Comparison of ENCODE assay signal across 8 cellular contexts in genomic region chr1:214280386-214281029, GRCh38. TPM values are rescaled to one million over a fixed set of nuclear protein-coding genes. Genes with fewer than 3 reads are reported as not detected.
DNase-seq lines count a peak whose midpoint lies in the region; ATAC-seq and TF ChIP-seq lines count a peak whose summit lies in the region.

No MANE protein-coding gene starts in this region.

- TF ChIP-seq RAD21 in Ishikawa (IDR thresholded peaks at IDR 0.05; ENCODE audit: low read depth): no peak

- CTCF ChIA-PET in T-cell (lab: Charles Lee): interaction anchor here (0.6 to 1.4 kb wide), 3 partner anchors 20 to 322 kb away, joined by 3 to 6 read pairs (median 3); no protein-coding TSS in a partner anchor

- TF ChIP-seq EP300 in Ishikawa (IDR thresholded peaks at IDR 0.05; ENCODE audit: borderline replicate concordance): peak; percentile 8; the same call in 1 of the 2 replicates

- WGBS in endodermal cell (ENCODE audit: insufficient coverage in 1 of 2, insufficient read length in 1 of 2), 2 experiments: 2 to 3% methylated on average over 12 to 44 of the region's 44 CpGs
- 2% methylated on average over 17 to 19 of the region's 44 CpGs for WGBS in thyroid gland, 2 donors

- peaks cover 8% of the 10 kb centered on the region; the same call in 2 of the 3 replicates for H3K9me3 Mint-ChIP-seq in GM23338
- H3K9me3 Mint-ChIP-seq in T-cell: peaks cover 0 to 8% (median 0%) of the 10 kb centered on the region in 3 donors
- no peaks in the 10 kb centered on the region for H3K9me3 Mint-ChIP-seq in endodermal cell

- peak overlapping the region; percentile 80 for H3K4me3 Mint-ChIP-seq in GM23338
- peak overlapping the region; percentile 82 to 85 (median 82) for H3K4me3 Mint-ChIP-seq in T-cell
- H3K4me3 Mint-ChIP-seq in endodermal cell: peak overlapping the region; percentile 72

- H3K4me1 ChIP-seq in GM23338 (ENCODE audit: insufficient read depth) (peaks cover 18% of the 10 kb centered on the region), endodermal cell (ENCODE audit: control insufficient read depth, insufficient read depth, low read length) (no peaks in the 10 kb centered on the region), thyroid gland (peaks cover 0 to 13% of the 10 kb centered on the region in 2 donors)

- intact Hi-C loops in thyroid gland (cut with DNase I): no loop called here

- H3K36me3 ChIP-seq in GM23338 (ENCODE audit: insufficient read depth) (no peaks in the 10 kb centered on the region), endodermal cell (ENCODE audit: control insufficient read depth, insufficient read depth, low read length) (no peaks in the 10 kb centered on the region), thyroid gland (no peaks in the 10 kb centered on the region)

- H3K27ac ChIP-seq in GM23338 (ENCODE audit: low read depth) (peak overlapping the region; percentile 55; the same call in 1 of the 2 replicates), endodermal cell (ENCODE audit: low read depth, low read length) (peak overlapping the region; percentile 72), thyroid gland (peak overlapping the region; percentile 77 to 96 (median 93))

- peak overlapping the region; percentile 69 for H3K9ac ChIP-seq in endodermal cell (ENCODE audit: extremely low read depth, low read length, poor library complexity, severe bottlenecking)

- peak overlapping the region; percentile 92 for H2AFZ ChIP-seq in GM23338

- peaks cover 33% of the 10 kb centered on the region for H3K4me1 Mint-ChIP-seq in GM23338
- H3K4me1 Mint-ChIP-seq in T-cell: peaks cover 43 to 55% (median 49%) of the 10 kb centered on the region in 3 donors
- H3K4me1 Mint-ChIP-seq in endodermal cell: peaks cover 33% of the 10 kb centered on the region

- peaks cover 4% of the 10 kb centered on the region for H3K36me3 Mint-ChIP-seq in GM23338 (ENCODE audit: low read depth)
- no peaks in the 10 kb centered on the region for H3K36me3 Mint-ChIP-seq in T-cell
- no peaks in the 10 kb centered on the region for H3K36me3 Mint-ChIP-seq in endodermal cell (ENCODE audit: low read depth)

- H3K9me2 ChIP-seq in GM23338 (ENCODE audit: insufficient read depth): no peaks in the 10 kb centered on the region

- POLR2A ChIA-PET in T-cell (lab: Charles Lee): no interaction called here

- TF ChIP-seq POLR2A in thyroid gland (IDR thresholded peaks at IDR 0.05): peak in 1 of 2 donors; percentile 7

- no peaks in the 10 kb centered on the region; the same call in 1 of the 2 replicates for H4K20me1 ChIP-seq in GM23338 (replicated peaks; ENCODE audit: insufficient read depth)

- H3K27me3 ChIP-seq in GM23338 (ENCODE audit: insufficient read depth) (peaks cover 78% of the 10 kb centered on the region), endodermal cell (ENCODE audit: control insufficient read depth, insufficient read depth, low read length, poor library complexity, severe bottlenecking) (no peaks in the 10 kb centered on the region), thyroid gland (no peaks in the 10 kb centered on the region)

- H3K27ac Mint-ChIP-seq in GM23338 (no peak overlapping the region), T-cell (peak overlapping the region; percentile 92), endodermal cell (peak overlapping the region; percentile 93)

- H3K27me3 Mint-ChIP-seq in GM23338 (ENCODE audit: insufficient read depth, low read depth, poor library complexity) (peaks cover 45% of the 10 kb centered on the region), T-cell (no peaks in the 10 kb centered on the region), endodermal cell (ENCODE audit: insufficient read depth) (peaks cover 8% of the 10 kb centered on the region)

- H3K79me2 ChIP-seq in GM23338 (replicated peaks; ENCODE audit: insufficient read depth): no peaks in the 10 kb centered on the region

- TF ChIP-seq CTCF in GM23338 (conservative IDR thresholded peaks at IDR 0.05; ENCODE audit: low read depth in 2 of 2): no peak
- TF ChIP-seq CTCF in endodermal cell (conservative IDR thresholded peaks at IDR 0.05): peak; percentile 25
- TF ChIP-seq CTCF in thyroid gland (IDR thresholded peaks at IDR 0.05): peak in 1 of 6 experiments; percentile 32

- peak; percentile 40 to 55 for ATAC-seq in activated CD4-positive, CD25-positive, alpha-beta regulatory T cell treated with anti-CD3 and anti-CD28 coated beads, Interleukin-2, amount 50 U/mL, for 24 hours
- ATAC-seq in GM23338: peak; percentile 48
- peak; percentile 10 to 28 (median 13) for ATAC-seq in T-cell (replicated peaks in 1 of 4)

- peak overlapping the region; percentile 94 for H3K4me2 ChIP-seq in GM23338

- peak overlapping the region; percentile 91 for H3K4me3 ChIP-seq in GM23338
- peak overlapping the region; percentile 87 for H3K4me3 ChIP-seq in endodermal cell (ENCODE audit: low read length)
- H3K4me3 ChIP-seq in thyroid gland (replicated peaks in 1 of 3): peak overlapping the region; percentile 60 to 87 (median 63)

- no peaks in the 10 kb centered on the region for H3K9me3 ChIP-seq in endodermal cell (ENCODE audit: control insufficient read depth, low read length)
- no peaks in the 10 kb centered on the region for H3K9me3 ChIP-seq in thyroid gland

- DNase-seq in activated CD4-positive, CD25-positive, alpha-beta regulatory T cell treated with anti-CD3 and anti-CD28 coated beads, Interleukin-2, amount 50 U/mL, for 72 hours: no peak
- peak; percentile 74 for DNase-seq in GM23338 (ENCODE audit: low spot score)
- DNase-seq in T-cell: peak in 8 of 34 experiments; percentile 0 to 14 (median 4)
- DNase-seq in endodermal cell: peak; percentile 83
- peak; percentile 8 for DNase-seq in middle frontal gyrus (ENCODE audit: extremely low spot score, low spot score)
- peak; percentile 56 to 72 for DNase-seq in thyroid gland

- H3F3A ChIP-seq in GM23338 (replicated peaks; ENCODE audit: low read depth): peaks cover 10% of the 10 kb centered on the region

TF ChIP-seq in GM23338, 12 proteins besides CTCF, POLR2A, EP300 and RAD21 (continues in another document):
- TF ChIP-seq ZNF114 (CRISPR knock-in tag; IDR thresholded peaks at IDR 0.05): no peak
- no peak for TF ChIP-seq EZH2 (IDR thresholded peaks at IDR 0.05; ENCODE audit: low read depth, unreplicated experiment)
- no peak for TF ChIP-seq NANOG (IDR thresholded peaks at IDR 0.05; ENCODE audit: borderline replicate concordance)
- TF ChIP-seq POLR2AphosphoS5 (IDR thresholded peaks at IDR 0.05; ENCODE audit: low read depth): no peak
- no peak for TF ChIP-seq EZH2phosphoT487 (IDR thresholded peaks at IDR 0.05; ENCODE audit: unreplicated experiment)
- TF ChIP-seq CREB1 (CRISPR knock-in tag; IDR thresholded peaks at IDR 0.05; ENCODE audit: low read depth): no peak
- no peak for TF ChIP-seq JUNB (IDR thresholded peaks at IDR 0.05; ENCODE audit: unreplicated experiment)
- TF ChIP-seq ZNF331 (CRISPR knock-in tag; IDR thresholded peaks at IDR 0.05; ENCODE audit: low read depth): no peak

TF ChIP-seq in Ishikawa, 13 proteins besides CTCF, POLR2A, EP300 and RAD21:
- TF ChIP-seq MAX (IDR thresholded peaks at IDR 0.05) (peak; percentile 37; the same call in 1 of the 2 replicates), USF1 (IDR thresholded peaks at IDR 0.05) (0 out of 2 replicates have a peak, but pooled peaks have one; percentile 5), EGR1 (IDR thresholded peaks at IDR 0.05) (0 out of 2 replicates have a peak, but pooled peaks have one; percentile 13), TAF1 (IDR thresholded peaks at IDR 0.05; ENCODE audit: low read depth) (peak; percentile 41; the same call in 1 of the 2 replicates), ZBTB7A (IDR thresholded peaks at IDR 0.05; ENCODE audit: low read depth) (peak; percentile 85), FOXM1 (IDR thresholded peaks at IDR 0.05; ENCODE audit: borderline replicate concordance, low read depth) (no peak), TCF12 (IDR thresholded peaks at IDR 0.05; ENCODE audit: low read depth) (no peak), REST (IDR thresholded peaks at IDR 0.05; ENCODE audit: low read depth) (no peak)

RNA-seq across cellular contexts. Expression of gene SMYD2, which starts 0.5 kb away (rescaled TPM):
- total RNA-seq in GM23338 (2014; rRNA removed; shearing (Covaris generic)): 2.3 and 3.6 TPM in 2 replicates
- polyA plus RNA-seq in GM23338 (2016; fragmentation: Nextera tagmentation; extraction: Ambion mirVana): 5.8 and 5.9 TPM in 2 replicates
- 10 to 100 TPM; 27.3 to 35.2 (median 34.4) TPM for total RNA-seq in T-cell
- total RNA-seq in endodermal cell: 10 to 100 TPM; 13.8 to 22.4 TPM
- 29.6 TPM for polyA plus RNA-seq in endodermal cell (2013, experiment 1 of 2)
- 24.9 TPM for polyA plus RNA-seq in endodermal cell (2013, experiment 2 of 2)
- total RNA-seq in thyroid gland: 10 to 100 TPM; 37.6 to 56.1 (median 44.5) TPM
